Comparison of ENCODE assay signal across 21 cellular contexts in the genomic region with DNA sequence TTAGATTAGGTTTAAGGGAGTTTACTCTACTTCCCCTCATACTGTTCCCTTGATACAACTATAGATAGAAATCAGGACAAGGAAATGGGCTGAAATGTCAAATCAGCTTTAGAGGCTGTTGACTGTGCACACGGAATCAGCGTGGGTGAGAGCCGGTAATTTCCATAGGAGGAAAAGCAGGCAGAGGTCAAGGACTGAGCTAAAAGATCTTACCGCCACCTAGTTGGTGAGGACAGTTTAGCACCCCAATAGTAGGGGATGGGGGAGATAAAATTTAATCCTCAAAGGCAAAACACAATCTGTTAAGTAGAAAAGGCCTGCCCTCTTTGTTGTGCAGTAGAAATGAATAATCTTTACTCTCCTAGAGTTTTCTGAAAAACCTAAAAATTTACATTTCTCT.
DNase-seq lines count a peak whose midpoint lies in the region; ATAC-seq, FAIRE-seq and TF ChIP-seq lines count a peak whose summit lies in the region.
"Had no signal": no experiment of that assay in that cellular context is flagged by ENCODE, and none has a peak within 500 bp of the region (broad histone marks: within the 10 kb centered on the region; RNA-seq: fewer than 3 reads in every experiment).

No MANE protein-coding gene starts in this region.

- H3K18ac ChIP-seq in mesendoderm (ENCODE audit: low read length), result no peak overlapping the region

- FAIRE-seq in frontal cortex (lab: Jason Lieb, UNC), result no peak
- FAIRE-seq: GM18507, GM19239 had no signal

- H2BK120ac ChIP-seq in mesendoderm (ENCODE audit: low read depth, low read length), result no peak overlapping the region

- H3K9ac ChIP-seq in mesendoderm (ENCODE audit: low read length), result no peak overlapping the region

- no CpG with 5 or more reads among the region's 4 CpGs for WGBS in mesendoderm (ENCODE audit: extremely low coverage, insufficient coverage, low lambda C conversion rate)

- no peak overlapping the region for H3K56ac ChIP-seq in mesendoderm (ENCODE audit: low read length)

- no peaks in the 10 kb centered on the region for H3K79me1 ChIP-seq in mesendoderm (ENCODE audit: low read length)

- peak; percentile 5 for DNase-seq in GM03348 (ENCODE audit: low spot score)
- no peak for DNase-seq in NB4 (ENCODE audit: low read depth)
- DNase-seq in brain microvascular endothelial cell, result no peak
- DNase-seq in mesendoderm, result peak; percentile 73
- DNase-seq in stimulated activated CD4-positive, alpha-beta T cell treated with anti-CD3 and anti-CD28 coated beads, Interleukin-4, amount 100 ng/mL, for 4 hours, result no peak
- no peak for DNase-seq in foreskin keratinocyte
- DNase-seq in frontal cortex (ENCODE audit: low spot score in 2 of 2), result no peak
- DNase-seq: activated CD4-positive, alpha-beta T cell treated with anti-CD3 and anti-CD28 coated beads for 36 hours; activated CD8-positive, alpha-beta memory T cell treated with anti-CD3 and anti-CD28 coated beads, Interleukin-2, amount 50 U/mL, for 48 hours; activated naive CD4-positive, alpha-beta T cell treated with anti-CD3 and anti-CD28 coated beads for 36 hours; esophagus squamous epithelium; hippocampal formation; Karpas-422; left ventricle myocardium superior; NCI-H1436 treated with DMSO at 0.1 percent for 48 hours; NCI-H446 treated with DMSO at 0.1 percent for 48 hours; T-helper 17 cell had no signal

- H3K27me3 ChIP-seq in brain microvascular endothelial cell (replicated peaks) (no peaks in the 10 kb centered on the region), mesendoderm (ENCODE audit: insufficient read depth, low read length, poor library complexity) (no peaks in the 10 kb centered on the region), foreskin keratinocyte (no peaks in the 10 kb centered on the region)
- H3K27me3 ChIP-seq: esophagus squamous epithelium had no signal

- no peak overlapping the region for H4K8ac ChIP-seq in mesendoderm (ENCODE audit: low read depth, low read length)

- TF ChIP-seq POLR2A in NB4 (IDR thresholded peaks at IDR 0.05; ENCODE audit: extremely low read depth, insufficient read length), result no peak

- no peaks in the 10 kb centered on the region for H3K79me2 ChIP-seq in mesendoderm (ENCODE audit: control insufficient read depth, insufficient read depth, low read length)

- no peaks in the 10 kb centered on the region for H3K36me3 ChIP-seq in brain microvascular endothelial cell (replicated peaks)
- no peaks in the 10 kb centered on the region for H3K36me3 ChIP-seq in mesendoderm (ENCODE audit: control insufficient read depth, insufficient read depth, low read length)
- H3K36me3 ChIP-seq: esophagus squamous epithelium had no signal

- H2BK5ac ChIP-seq in mesendoderm (ENCODE audit: low read length), result no peak overlapping the region

- H3K23ac ChIP-seq in mesendoderm (ENCODE audit: low read length), result no peak overlapping the region

- H3K4me3 ChIP-seq in NB4 (ENCODE audit: low read depth, low read length) (no peak overlapping the region), brain microvascular endothelial cell (ENCODE audit: low read depth, low read length) (no peak overlapping the region), mesendoderm (ENCODE audit: low read length) (no peak overlapping the region)
- H3K4me3 ChIP-seq: esophagus squamous epithelium had no signal

- H3K27ac ChIP-seq in brain microvascular endothelial cell (no peak overlapping the region), mesendoderm (ENCODE audit: low read depth, low read length) (no peak overlapping the region), foreskin keratinocyte (no peak overlapping the region)
- H3K27ac ChIP-seq: esophagus squamous epithelium, HL-60 had no signal

- in situ Hi-C loops in brain microvascular endothelial cell (cut with HindIII; ENCODE audit: low pct_ligation_motif_present, low sequenced_read_pairs), result no loop called here

- no peak overlapping the region for H3K4me2 ChIP-seq in mesendoderm (ENCODE audit: low read length)

- H2BK15ac ChIP-seq in mesendoderm (replicated peaks; ENCODE audit: low read depth), result no peak overlapping the region

- H3K4me1 ChIP-seq in mesendoderm (ENCODE audit: control insufficient read depth, low read depth, low read length), result no peaks in the 10 kb centered on the region
- H3K4me1 ChIP-seq in foreskin keratinocyte, result no peaks in the 10 kb centered on the region
- H3K4me1 ChIP-seq: esophagus squamous epithelium had no signal

- no peak overlapping the region for H4K5ac ChIP-seq in mesendoderm (ENCODE audit: low read length)

- TF ChIP-seq CTCF in NB4 (IDR thresholded peaks at IDR 0.05; ENCODE audit: low read depth, low read length) (peak; percentile 16), brain microvascular endothelial cell (IDR thresholded peaks at IDR 0.05; ENCODE audit: low read depth, low read length, missing control alignments) (peak; percentile 34), foreskin keratinocyte (conservative IDR thresholded peaks at IDR 0.05) (no peak)

- H3K4ac ChIP-seq in mesendoderm (ENCODE audit: low read depth, low read length), result no peak overlapping the region

- no peak overlapping the region for H2AK5ac ChIP-seq in mesendoderm (ENCODE audit: low read length)

- ATAC-seq in foreskin keratinocyte (no peak), HG02973 (IDR thresholded peaks at IDR 0.05; ENCODE audit: unreplicated experiment) (no peak)
- ATAC-seq: activated CD4-positive, alpha-beta T cell treated with anti-CD3 and anti-CD28 coated beads for 36 hours; left ventricle myocardium superior; T-helper 17 cell had no signal

Comparison
In these comparisons a context has a peak if more than half of its experiments do, and no peak if none do; other contexts are left out.
1. DNase-seq: peak in GM03348 (single experiment) and mesendoderm (single experiment); none in NB4 (single experiment), brain microvascular endothelial cell (single experiment), stimulated activated CD4-positive, alpha-beta T cell treated with anti-CD3 and anti-CD28 coated beads, Interleukin-4, amount 100 ng/mL, for 4 hours (0 of 2), foreskin keratinocyte (0 of 2) and frontal cortex (0 of 2).